23 cellular contexts compared by ENCODE assay signal in genomic region chr22:38285015-38285414, GRCh38. TPM values are rescaled to one million over a fixed set of nuclear protein-coding genes. Genes with fewer than 3 reads are reported as not detected.
DNase-seq lines count a peak whose midpoint lies in the region; ATAC-seq and TF ChIP-seq lines count a peak whose summit lies in the region.
"Had no signal": no experiment of that assay in that cellular context is flagged by ENCODE, and none has a peak within 500 bp of the region (broad histone marks: within the 10 kb centered on the region; RNA-seq: fewer than 3 reads in every experiment).

No MANE protein-coding gene starts in this region.

- no TSS peak for BruUV-seq in OCI-LY7 (replicated peaks; lab: Mats Ljungman, UMichigan)

- H3K79me2 ChIP-seq in hepatocyte = no peaks in the 10 kb centered on the region
- H3K79me2 ChIP-seq in OCI-LY7 (ENCODE audit: insufficient read depth, low read depth, low read length) = no peaks in the 10 kb centered on the region

- H4K20me1 ChIP-seq in hepatocyte (ENCODE audit: insufficient read depth, poor library complexity, severe bottlenecking) (no peaks in the 10 kb centered on the region), OCI-LY7 (ENCODE audit: insufficient read depth, low read length) (no peaks in the 10 kb centered on the region)

- CTCF ChIA-PET in AG04450 (lab: Charles Lee) = interaction anchor here (1.0 kb wide), 1 partner anchor 170 kb away, joined by 3 read pairs; no protein-coding TSS in a partner anchor
- CTCF ChIA-PET in RWPE1 (lab: Yijun Ruan, JAX) = interaction anchor here (0.6 to 0.7 kb wide), 2 partner anchors 13 to 85 kb away, joined by 3 to 6 read pairs; no protein-coding TSS in a partner anchor
- CTCF ChIA-PET in OCI-LY7 (lab: Charles Lee; ENCODE audit: unreplicated experiment) = no interaction called here

- WGBS in hepatocyte (ENCODE audit: low lambda C conversion rate, missing lambda C conversion rate) = 71% methylated on average over 7 of the region's 8 CpGs

- H3K9me3 ChIP-seq in AG04450 (ENCODE audit: control insufficient read depth, insufficient read depth, low read length) = no peaks in the 10 kb centered on the region
- H3K9me3 ChIP-seq in hepatocyte (ENCODE audit: low read depth) = no peaks in the 10 kb centered on the region
- H3K9me3 ChIP-seq in gastrocnemius medialis = no peaks in the 10 kb centered on the region
- no peaks in the 10 kb centered on the region for H3K9me3 ChIP-seq in OCI-LY7 (ENCODE audit: low read length)
- H3K9me3 ChIP-seq: psoas muscle, spleen had no signal

- H3K9me2 ChIP-seq in hepatocyte (replicated peaks; ENCODE audit: insufficient read depth) = no peaks in the 10 kb centered on the region
- no peaks in the 10 kb centered on the region for H3K9me2 ChIP-seq in OCI-LY7 (ENCODE audit: insufficient read depth, low read length)

- H2AFZ ChIP-seq in hepatocyte = no peak overlapping the region
- H2AFZ ChIP-seq in OCI-LY7 (ENCODE audit: low read length) = no peak overlapping the region

- no peak for ATAC-seq in gastrocnemius medialis
- ATAC-seq: activated naive CD8-positive, alpha-beta T cell treated with anti-CD3 and anti-CD28 coated beads, Interleukin-2, amount 50 U/mL, for 24 hours had no signal

- H3K4me2 ChIP-seq in hepatocyte (no peak overlapping the region), OCI-LY7 (ENCODE audit: low read length) (no peak overlapping the region)

- DNase-seq in AG04450 (ENCODE audit: low read depth, low spot score) = no peak
- DNase-seq in RWPE1 (ENCODE audit: low spot score) = no peak
- DNase-seq in hepatocyte (ENCODE audit: low spot score) = no peak
- no peak for DNase-seq in gastrocnemius medialis
- no peak for DNase-seq in SKM-1 (lab: John Stamatoyannopoulos, UW; ENCODE audit: unreplicated experiment)
- no peak for DNase-seq in NCI-H2171 treated with DMSO at 0.1 percent for 48 hours (lab: John Stamatoyannopoulos, UW)
- DNase-seq in OCI-LY7 (ENCODE audit: low spot score) = no peak
- no peak for DNase-seq in NCI-H2227 treated with DMSO at 0.1 percent for 48 hours (lab: John Stamatoyannopoulos, UW)
- DNase-seq: activated CD4-positive, alpha-beta T cell treated with anti-CD3 and anti-CD28 coated beads, Interleukin-2, amount 50 U/mL, for 1 hour; activated CD8-positive, alpha-beta memory T cell treated with anti-CD3 and anti-CD28 coated beads, Interleukin-2, amount 50 U/mL, for 4 hours; activated effector memory CD4-positive, alpha-beta T cell treated with anti-CD3 and anti-CD28 coated beads, Interleukin-2, amount 50 U/mL, for 16 hours; activated naive CD8-positive, alpha-beta T cell treated with anti-CD3 and anti-CD28 coated beads, Interleukin-2, amount 50 U/mL, for 24 hours; brain microvascular endothelial cell; C1 segment of cervical spinal cord; cortex of kidney; hypothalamus; NCI-H1105; NCI-H2081 treated with DMSO at 0.1 percent for 48 hours; NCI-H524; psoas muscle; spleen; stimulated activated CD4-positive, alpha-beta T cell treated with anti-CD3 and anti-CD28 coated beads, Interleukin-4, amount 100 ng/mL, for 24 hours; SW 1271 had no signal

- H3K36me3 ChIP-seq in hepatocyte (replicated peaks; ENCODE audit: insufficient read depth, low read depth) = no peaks in the 10 kb centered on the region
- H3K36me3 ChIP-seq in gastrocnemius medialis = peaks cover 0 to 14% of the 10 kb centered on the region in 2 donors
- H3K36me3 ChIP-seq in OCI-LY7 (ENCODE audit: insufficient read depth, low read length) = peaks cover 12% of the 10 kb centered on the region; the same call in 1 of the 2 replicates

- TF ChIP-seq POLR2A in gastrocnemius medialis (IDR thresholded peaks at IDR 0.05) = no peak

- intact Hi-C loops in gastrocnemius medialis (cut with DNase I; ENCODE audit: low total_unique reads) = no loop called here
- intact Hi-C loops in OCI-LY7 (cut with micrococcal nuclease; ENCODE audit: unreplicated experiment) = no loop called here

- H3K27ac ChIP-seq in AG04450 (ENCODE audit: low read depth, low read length) = peak overlapping the region; percentile 31
- peak overlapping the region; percentile 84 for H3K27ac ChIP-seq in RWPE1
- peak overlapping the region; percentile 93 for H3K27ac ChIP-seq in hepatocyte
- H3K27ac ChIP-seq in gastrocnemius medialis = peak overlapping the region; percentile 33 to 74 (median 59)
- H3K27ac ChIP-seq in OCI-LY7 (ENCODE audit: low read depth, low read length, poor library complexity, severe bottlenecking) = no peak overlapping the region
- H3K27ac ChIP-seq: brain microvascular endothelial cell had no signal

- POLR2A ChIA-PET in AG04450 (lab: Yijun Ruan, JAX) (interaction anchor here (0.7 kb wide), 2 partner anchors 29 to 174 kb away, joined by 5 read pairs; no protein-coding TSS in a partner anchor), RWPE1 (lab: Yijun Ruan, JAX; ENCODE audit: low non-redundant PET) (no interaction called here), OCI-LY7 (lab: Charles Lee) (no interaction called here)

- H3K4me1 ChIP-seq in hepatocyte (ENCODE audit: insufficient read depth) (peaks cover 32% of the 10 kb centered on the region), gastrocnemius medialis (peaks cover 6 to 9% of the 10 kb centered on the region in 2 donors), OCI-LY7 (ENCODE audit: insufficient read depth, low read length, poor library complexity, severe bottlenecking) (peaks cover 10% of the 10 kb centered on the region)
- H3K4me1 ChIP-seq: psoas muscle had no signal

- in situ Hi-C loops in gastrocnemius medialis (cut with MboI; ENCODE audit: low sequenced_read_pairs in 4 of 4) = no loop called here

- H3K4me3 ChIP-seq in AG04450 (ENCODE audit: low read depth, low read length) (no peak overlapping the region), hepatocyte (no peak overlapping the region), gastrocnemius medialis (no peak overlapping the region), OCI-LY7 (ENCODE audit: low read depth, low read length, poor library complexity, severe bottlenecking) (no peak overlapping the region)
- H3K4me3 ChIP-seq: psoas muscle, spleen had no signal

- H3K27me3 ChIP-seq in AG04450 (ENCODE audit: control insufficient read depth, insufficient read depth, low read length) = no peaks in the 10 kb centered on the region
- no peaks in the 10 kb centered on the region for H3K27me3 ChIP-seq in hepatocyte
- no peaks in the 10 kb centered on the region for H3K27me3 ChIP-seq in gastrocnemius medialis
- H3K27me3 ChIP-seq: brain microvascular endothelial cell, spleen had no signal

- TF ChIP-seq CTCF in AG04450 (IDR thresholded peaks at IDR 0.05; ENCODE audit: low read depth, low read length) = no peak
- no peak for TF ChIP-seq CTCF in RWPE1 (conservative IDR thresholded peaks at IDR 0.05; ENCODE audit: low read depth)
- TF ChIP-seq CTCF in hepatocyte (IDR thresholded peaks at IDR 0.05; ENCODE audit: poor library complexity) = no peak
- no peak for TF ChIP-seq CTCF in gastrocnemius medialis (IDR thresholded peaks at IDR 0.05 in 4 of 5, conservative IDR thresholded peaks at IDR 0.05 in 1 of 5)
- TF ChIP-seq CTCF in OCI-LY7 (conservative IDR thresholded peaks at IDR 0.05; ENCODE audit: low read length) = no peak

RNA-seq across cellular contexts. Expression of gene TMEM184B, which starts 12.2 kb away (rescaled TPM):
- 36.8 and 37.2 TPM in 2 replicates for polyA plus RNA-seq in AG04450 (2011; rRNA removed)
- 33.8 and 40.5 TPM in 2 replicates for polyA minus RNA-seq in AG04450 (2011; rRNA and poly(A)+ RNA removed)
- 32.1 and 58.2 TPM in 2 replicates for total RNA-seq in hepatocyte
- polyA plus RNA-seq in hepatocyte = 90.0 and 102 TPM in 2 replicates
- 10 to 100 TPM; 25.4 to 40.7 (median 31.2) TPM for total RNA-seq in gastrocnemius medialis
- 11.1 and 19.1 TPM in 2 replicates for total RNA-seq in OCI-LY7 (2014; rRNA removed; shearing (Covaris generic))
- 37.8 and 50.2 TPM in 2 replicates for total RNA-seq in OCI-LY7 (2022)

RNA-seq across cellular contexts. Expression of gene CSNK1E, which starts 32.2 kb away (rescaled TPM):
- polyA plus RNA-seq in AG04450 (2011; rRNA removed) (109 and 128 TPM in 2 replicates), hepatocyte (123 and 152 TPM in 2 replicates)
- 141 and 196 TPM in 2 replicates for polyA minus RNA-seq in AG04450 (2011; rRNA and poly(A)+ RNA removed)
- total RNA-seq in hepatocyte (85.8 and 89.5 TPM in 2 replicates), gastrocnemius medialis (10 to 100 TPM; 29.8 to 66.3 (median 40.3) TPM), OCI-LY7 (2022) (203 and 211 TPM in 2 replicates)
- 152 and 182 TPM in 2 replicates for total RNA-seq in OCI-LY7 (2014; rRNA removed; shearing (Covaris generic))
